Comparison of ENCODE assay signal across 2 cellular contexts in genomic region chr4:1052231-1052671, GRCh38.
TF ChIP-seq lines count a peak whose summit lies in the region.

No MANE protein-coding gene starts in this region.

TF ChIP-seq in SK-N-SH, 30 proteins besides CTCF, POLR2A, EP300 and RAD21 (continued from another document):
- TF ChIP-seq, protein P1, sequence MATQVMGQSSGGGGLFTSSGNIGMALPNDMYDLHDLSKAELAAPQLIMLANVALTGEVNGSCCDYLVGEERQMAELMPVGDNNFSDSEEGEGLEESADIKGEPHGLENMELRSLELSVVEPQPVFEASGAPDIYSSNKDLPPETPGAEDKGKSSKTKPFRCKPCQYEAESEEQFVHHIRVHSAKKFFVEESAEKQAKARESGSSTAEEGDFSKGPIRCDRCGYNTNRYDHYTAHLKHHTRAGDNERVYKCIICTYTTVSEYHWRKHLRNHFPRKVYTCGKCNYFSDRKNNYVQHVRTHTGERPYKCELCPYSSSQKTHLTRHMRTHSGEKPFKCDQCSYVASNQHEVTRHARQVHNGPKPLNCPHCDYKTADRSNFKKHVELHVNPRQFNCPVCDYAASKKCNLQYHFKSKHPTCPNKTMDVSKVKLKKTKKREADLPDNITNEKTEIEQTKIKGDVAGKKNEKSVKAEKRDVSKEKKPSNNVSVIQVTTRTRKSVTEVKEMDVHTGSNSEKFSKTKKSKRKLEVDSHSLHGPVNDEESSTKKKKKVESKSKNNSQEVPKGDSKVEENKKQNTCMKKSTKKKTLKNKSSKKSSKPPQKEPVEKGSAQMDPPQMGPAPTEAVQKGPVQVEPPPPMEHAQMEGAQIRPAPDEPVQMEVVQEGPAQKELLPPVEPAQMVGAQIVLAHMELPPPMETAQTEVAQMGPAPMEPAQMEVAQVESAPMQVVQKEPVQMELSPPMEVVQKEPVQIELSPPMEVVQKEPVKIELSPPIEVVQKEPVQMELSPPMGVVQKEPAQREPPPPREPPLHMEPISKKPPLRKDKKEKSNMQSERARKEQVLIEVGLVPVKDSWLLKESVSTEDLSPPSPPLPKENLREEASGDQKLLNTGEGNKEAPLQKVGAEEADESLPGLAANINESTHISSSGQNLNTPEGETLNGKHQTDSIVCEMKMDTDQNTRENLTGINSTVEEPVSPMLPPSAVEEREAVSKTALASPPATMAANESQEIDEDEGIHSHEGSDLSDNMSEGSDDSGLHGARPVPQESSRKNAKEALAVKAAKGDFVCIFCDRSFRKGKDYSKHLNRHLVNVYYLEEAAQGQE (IDR thresholded peaks at IDR 0.05; ENCODE audit: low read depth, low read length) = no peak
- TF ChIP-seq MAX (IDR thresholded peaks at IDR 0.05; ENCODE audit: low read depth) = no peak
- no peak for TF ChIP-seq FOXM1 (IDR thresholded peaks at IDR 0.05; ENCODE audit: low read depth)
- no peak for TF ChIP-seq YY1 (IDR thresholded peaks at IDR 0.05; ENCODE audit: low read depth)
- no peak for TF ChIP-seq TCF12 (IDR thresholded peaks at IDR 0.05)
- no peak for TF ChIP-seq GATA2 (CRISPR knock-in tag; IDR thresholded peaks at IDR 0.05)
- TF ChIP-seq EZH2phosphoT487 (IDR thresholded peaks at IDR 0.05; ENCODE audit: borderline replicate concordance, low read depth) = no peak
- no peak for TF ChIP-seq RFX5 (IDR thresholded peaks at IDR 0.05; ENCODE audit: low read length)
- no peak for TF ChIP-seq MEF2A (IDR thresholded peaks at IDR 0.05; ENCODE audit: borderline replicate concordance, low read depth)
- no peak for TF ChIP-seq PBX3 (IDR thresholded peaks at IDR 0.05)

TF ChIP-seq in SK-N-SH treated with all-trans-retinoic acid at 6 μM for 48 hours, 23 proteins besides CTCF, POLR2A, EP300 and RAD21 (continued from another document):
- TF ChIP-seq, protein P2, sequence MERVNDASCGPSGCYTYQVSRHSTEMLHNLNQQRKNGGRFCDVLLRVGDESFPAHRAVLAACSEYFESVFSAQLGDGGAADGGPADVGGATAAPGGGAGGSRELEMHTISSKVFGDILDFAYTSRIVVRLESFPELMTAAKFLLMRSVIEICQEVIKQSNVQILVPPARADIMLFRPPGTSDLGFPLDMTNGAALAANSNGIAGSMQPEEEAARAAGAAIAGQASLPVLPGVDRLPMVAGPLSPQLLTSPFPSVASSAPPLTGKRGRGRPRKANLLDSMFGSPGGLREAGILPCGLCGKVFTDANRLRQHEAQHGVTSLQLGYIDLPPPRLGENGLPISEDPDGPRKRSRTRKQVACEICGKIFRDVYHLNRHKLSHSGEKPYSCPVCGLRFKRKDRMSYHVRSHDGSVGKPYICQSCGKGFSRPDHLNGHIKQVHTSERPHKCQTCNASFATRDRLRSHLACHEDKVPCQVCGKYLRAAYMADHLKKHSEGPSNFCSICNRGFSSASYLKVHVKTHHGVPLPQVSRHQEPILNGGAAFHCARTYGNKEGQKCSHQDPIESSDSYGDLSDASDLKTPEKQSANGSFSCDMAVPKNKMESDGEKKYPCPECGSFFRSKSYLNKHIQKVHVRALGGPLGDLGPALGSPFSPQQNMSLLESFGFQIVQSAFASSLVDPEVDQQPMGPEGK (CRISPR knock-in tag; IDR thresholded peaks at IDR 0.05; ENCODE audit: borderline replicate concordance) = no peak
- no peak for TF ChIP-seq ISL1 (CRISPR knock-in tag; IDR thresholded peaks at IDR 0.05)
- TF ChIP-seq ZNF565 (CRISPR knock-in tag; conservative IDR thresholded peaks at IDR 0.05; ENCODE audit: low read depth) = no peak
- no peak for TF ChIP-seq ZNF70 (CRISPR knock-in tag; IDR thresholded peaks at IDR 0.05)
- TF ChIP-seq, protein P3, sequence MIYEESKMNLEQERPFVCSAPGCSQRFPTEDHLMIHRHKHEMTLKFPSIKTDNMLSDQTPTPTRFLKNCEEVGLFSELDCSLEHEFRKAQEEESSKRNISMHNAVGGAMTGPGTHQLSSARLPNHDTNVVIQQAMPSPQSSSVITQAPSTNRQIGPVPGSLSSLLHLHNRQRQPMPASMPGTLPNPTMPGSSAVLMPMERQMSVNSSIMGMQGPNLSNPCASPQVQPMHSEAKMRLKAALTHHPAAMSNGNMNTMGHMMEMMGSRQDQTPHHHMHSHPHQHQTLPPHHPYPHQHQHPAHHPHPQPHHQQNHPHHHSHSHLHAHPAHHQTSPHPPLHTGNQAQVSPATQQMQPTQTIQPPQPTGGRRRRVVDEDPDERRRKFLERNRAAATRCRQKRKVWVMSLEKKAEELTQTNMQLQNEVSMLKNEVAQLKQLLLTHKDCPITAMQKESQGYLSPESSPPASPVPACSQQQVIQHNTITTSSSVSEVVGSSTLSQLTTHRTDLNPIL (CRISPR knock-in tag; IDR thresholded peaks at IDR 0.05; ENCODE audit: low read depth) = no peak
- no peak for TF ChIP-seq OSR1 (CRISPR knock-in tag; IDR thresholded peaks at IDR 0.05)
- no peak for TF ChIP-seq ZFP3 (CRISPR knock-in tag; IDR thresholded peaks at IDR 0.05)
- no peak for TF ChIP-seq SNAI2 (CRISPR knock-in tag; IDR thresholded peaks at IDR 0.05)
- no peak for TF ChIP-seq BACH2 (CRISPR knock-in tag; IDR thresholded peaks at IDR 0.05; ENCODE audit: borderline replicate concordance)
- no peak for TF ChIP-seq PPARA (CRISPR knock-in tag; IDR thresholded peaks at IDR 0.05; ENCODE audit: borderline replicate concordance)
- TF ChIP-seq, protein P4, sequence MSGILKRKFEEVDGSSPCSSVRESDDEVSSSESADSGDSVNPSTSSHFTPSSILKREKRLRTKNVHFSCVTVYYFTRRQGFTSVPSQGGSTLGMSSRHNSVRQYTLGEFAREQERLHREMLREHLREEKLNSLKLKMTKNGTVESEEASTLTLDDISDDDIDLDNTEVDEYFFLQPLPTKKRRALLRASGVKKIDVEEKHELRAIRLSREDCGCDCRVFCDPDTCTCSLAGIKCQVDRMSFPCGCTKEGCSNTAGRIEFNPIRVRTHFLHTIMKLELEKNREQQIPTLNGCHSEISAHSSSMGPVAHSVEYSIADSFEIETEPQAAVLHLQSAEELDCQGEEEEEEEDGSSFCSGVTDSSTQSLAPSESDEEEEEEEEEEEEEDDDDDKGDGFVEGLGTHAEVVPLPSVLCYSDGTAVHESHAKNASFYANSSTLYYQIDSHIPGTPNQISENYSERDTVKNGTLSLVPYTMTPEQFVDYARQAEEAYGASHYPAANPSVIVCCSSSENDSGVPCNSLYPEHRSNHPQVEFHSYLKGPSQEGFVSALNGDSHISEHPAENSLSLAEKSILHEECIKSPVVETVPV (CRISPR knock-in tag; IDR thresholded peaks at IDR 0.05) = no peak
- no peak for TF ChIP-seq GLIS3 (CRISPR knock-in tag; IDR thresholded peaks at IDR 0.05)
- no peak for TF ChIP-seq CSDC2 (CRISPR knock-in tag; IDR thresholded peaks at IDR 0.05)
- no peak for TF ChIP-seq ZC3H10 (CRISPR knock-in tag; IDR thresholded peaks at IDR 0.05)
